1 cellular context compared by ENCODE assay signal in genomic region chr17:68228039-68228680, GRCh38.
TF ChIP-seq lines count a peak whose summit lies in the region.

No MANE protein-coding gene starts in this region.

TF ChIP-seq in K562, 482 proteins besides CTCF, POLR2A, EP300 and RAD21:
- peak; percentile 25; the same call in 1 of the 2 replicates for TF ChIP-seq EGR1 (conservative IDR thresholded peaks at IDR 0.05)
